ENCODE assay signal across 5 cellular contexts in genomic region chr13:72473321-72473720, GRCh38.
"Had no signal": no experiment of that assay in that cellular context is flagged by ENCODE, and none has a peak within 500 bp of the region (broad histone marks: within the 10 kb centered on the region; RNA-seq: fewer than 3 reads in every experiment).

No MANE protein-coding gene starts in this region.

- H3K27ac Mint-ChIP-seq: GM23338, H9 had no signal

- H3K9me3 Mint-ChIP-seq: GM23338 had no signal

- H3K4me3 Mint-ChIP-seq: GM23338, H9 had no signal

- DNase-seq: H9, HCEC 1CT, IMR-90 had no signal

- H3K4me1 Mint-ChIP-seq: GM23338 had no signal

- ATAC-seq: GM23338, K562 had no signal
